ENCODE assay signal across 1 cellular context in the genomic region with DNA sequence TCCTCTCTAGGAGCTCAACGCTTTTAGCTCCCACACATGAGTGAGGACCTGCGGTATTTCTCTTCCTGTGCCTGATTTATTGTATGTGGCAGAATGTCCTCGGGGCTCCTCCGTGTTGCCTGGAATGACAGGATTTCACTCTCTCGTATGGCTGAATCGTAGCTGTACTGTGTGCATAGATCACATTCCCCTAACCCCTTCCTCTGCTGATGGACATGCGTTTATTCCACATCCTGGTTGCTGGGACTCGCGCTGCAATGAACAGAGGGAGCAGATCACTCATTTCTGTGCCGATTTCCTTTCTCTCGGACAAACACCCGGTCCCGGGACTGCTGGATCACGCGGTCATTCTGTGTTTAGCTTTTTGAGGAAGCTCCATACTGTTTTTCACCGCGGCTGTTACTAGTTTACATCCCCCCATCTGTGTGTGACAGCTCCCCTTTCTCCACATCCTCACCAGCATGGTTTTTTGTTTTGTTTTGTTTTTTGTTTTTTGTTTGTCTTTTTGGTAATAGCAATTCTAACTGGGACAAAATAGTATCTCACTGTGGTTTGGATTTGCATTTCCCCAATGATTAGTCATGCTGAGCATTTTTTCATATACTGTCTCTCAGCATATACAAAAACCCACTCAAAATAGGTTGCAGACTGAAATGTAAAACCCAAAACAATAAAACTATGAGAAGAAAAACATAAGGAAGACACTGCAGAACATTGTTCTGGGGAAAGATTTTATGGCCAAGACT.
TF ChIP-seq lines count a peak whose summit lies in the region.

No MANE protein-coding gene starts in this region.

TF ChIP-seq in H1, 55 proteins besides CTCF, POLR2A, EP300 and RAD21 (continued from another document):
- TF ChIP-seq, protein P1, sequence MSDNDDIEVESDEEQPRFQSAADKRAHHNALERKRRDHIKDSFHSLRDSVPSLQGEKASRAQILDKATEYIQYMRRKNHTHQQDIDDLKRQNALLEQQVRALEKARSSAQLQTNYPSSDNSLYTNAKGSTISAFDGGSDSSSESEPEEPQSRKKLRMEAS (IDR thresholded peaks at IDR 0.05) = no peak
- TF ChIP-seq SP4 (IDR thresholded peaks at IDR 0.05; ENCODE audit: low read length) = no peak
- TF ChIP-seq, protein P2, sequence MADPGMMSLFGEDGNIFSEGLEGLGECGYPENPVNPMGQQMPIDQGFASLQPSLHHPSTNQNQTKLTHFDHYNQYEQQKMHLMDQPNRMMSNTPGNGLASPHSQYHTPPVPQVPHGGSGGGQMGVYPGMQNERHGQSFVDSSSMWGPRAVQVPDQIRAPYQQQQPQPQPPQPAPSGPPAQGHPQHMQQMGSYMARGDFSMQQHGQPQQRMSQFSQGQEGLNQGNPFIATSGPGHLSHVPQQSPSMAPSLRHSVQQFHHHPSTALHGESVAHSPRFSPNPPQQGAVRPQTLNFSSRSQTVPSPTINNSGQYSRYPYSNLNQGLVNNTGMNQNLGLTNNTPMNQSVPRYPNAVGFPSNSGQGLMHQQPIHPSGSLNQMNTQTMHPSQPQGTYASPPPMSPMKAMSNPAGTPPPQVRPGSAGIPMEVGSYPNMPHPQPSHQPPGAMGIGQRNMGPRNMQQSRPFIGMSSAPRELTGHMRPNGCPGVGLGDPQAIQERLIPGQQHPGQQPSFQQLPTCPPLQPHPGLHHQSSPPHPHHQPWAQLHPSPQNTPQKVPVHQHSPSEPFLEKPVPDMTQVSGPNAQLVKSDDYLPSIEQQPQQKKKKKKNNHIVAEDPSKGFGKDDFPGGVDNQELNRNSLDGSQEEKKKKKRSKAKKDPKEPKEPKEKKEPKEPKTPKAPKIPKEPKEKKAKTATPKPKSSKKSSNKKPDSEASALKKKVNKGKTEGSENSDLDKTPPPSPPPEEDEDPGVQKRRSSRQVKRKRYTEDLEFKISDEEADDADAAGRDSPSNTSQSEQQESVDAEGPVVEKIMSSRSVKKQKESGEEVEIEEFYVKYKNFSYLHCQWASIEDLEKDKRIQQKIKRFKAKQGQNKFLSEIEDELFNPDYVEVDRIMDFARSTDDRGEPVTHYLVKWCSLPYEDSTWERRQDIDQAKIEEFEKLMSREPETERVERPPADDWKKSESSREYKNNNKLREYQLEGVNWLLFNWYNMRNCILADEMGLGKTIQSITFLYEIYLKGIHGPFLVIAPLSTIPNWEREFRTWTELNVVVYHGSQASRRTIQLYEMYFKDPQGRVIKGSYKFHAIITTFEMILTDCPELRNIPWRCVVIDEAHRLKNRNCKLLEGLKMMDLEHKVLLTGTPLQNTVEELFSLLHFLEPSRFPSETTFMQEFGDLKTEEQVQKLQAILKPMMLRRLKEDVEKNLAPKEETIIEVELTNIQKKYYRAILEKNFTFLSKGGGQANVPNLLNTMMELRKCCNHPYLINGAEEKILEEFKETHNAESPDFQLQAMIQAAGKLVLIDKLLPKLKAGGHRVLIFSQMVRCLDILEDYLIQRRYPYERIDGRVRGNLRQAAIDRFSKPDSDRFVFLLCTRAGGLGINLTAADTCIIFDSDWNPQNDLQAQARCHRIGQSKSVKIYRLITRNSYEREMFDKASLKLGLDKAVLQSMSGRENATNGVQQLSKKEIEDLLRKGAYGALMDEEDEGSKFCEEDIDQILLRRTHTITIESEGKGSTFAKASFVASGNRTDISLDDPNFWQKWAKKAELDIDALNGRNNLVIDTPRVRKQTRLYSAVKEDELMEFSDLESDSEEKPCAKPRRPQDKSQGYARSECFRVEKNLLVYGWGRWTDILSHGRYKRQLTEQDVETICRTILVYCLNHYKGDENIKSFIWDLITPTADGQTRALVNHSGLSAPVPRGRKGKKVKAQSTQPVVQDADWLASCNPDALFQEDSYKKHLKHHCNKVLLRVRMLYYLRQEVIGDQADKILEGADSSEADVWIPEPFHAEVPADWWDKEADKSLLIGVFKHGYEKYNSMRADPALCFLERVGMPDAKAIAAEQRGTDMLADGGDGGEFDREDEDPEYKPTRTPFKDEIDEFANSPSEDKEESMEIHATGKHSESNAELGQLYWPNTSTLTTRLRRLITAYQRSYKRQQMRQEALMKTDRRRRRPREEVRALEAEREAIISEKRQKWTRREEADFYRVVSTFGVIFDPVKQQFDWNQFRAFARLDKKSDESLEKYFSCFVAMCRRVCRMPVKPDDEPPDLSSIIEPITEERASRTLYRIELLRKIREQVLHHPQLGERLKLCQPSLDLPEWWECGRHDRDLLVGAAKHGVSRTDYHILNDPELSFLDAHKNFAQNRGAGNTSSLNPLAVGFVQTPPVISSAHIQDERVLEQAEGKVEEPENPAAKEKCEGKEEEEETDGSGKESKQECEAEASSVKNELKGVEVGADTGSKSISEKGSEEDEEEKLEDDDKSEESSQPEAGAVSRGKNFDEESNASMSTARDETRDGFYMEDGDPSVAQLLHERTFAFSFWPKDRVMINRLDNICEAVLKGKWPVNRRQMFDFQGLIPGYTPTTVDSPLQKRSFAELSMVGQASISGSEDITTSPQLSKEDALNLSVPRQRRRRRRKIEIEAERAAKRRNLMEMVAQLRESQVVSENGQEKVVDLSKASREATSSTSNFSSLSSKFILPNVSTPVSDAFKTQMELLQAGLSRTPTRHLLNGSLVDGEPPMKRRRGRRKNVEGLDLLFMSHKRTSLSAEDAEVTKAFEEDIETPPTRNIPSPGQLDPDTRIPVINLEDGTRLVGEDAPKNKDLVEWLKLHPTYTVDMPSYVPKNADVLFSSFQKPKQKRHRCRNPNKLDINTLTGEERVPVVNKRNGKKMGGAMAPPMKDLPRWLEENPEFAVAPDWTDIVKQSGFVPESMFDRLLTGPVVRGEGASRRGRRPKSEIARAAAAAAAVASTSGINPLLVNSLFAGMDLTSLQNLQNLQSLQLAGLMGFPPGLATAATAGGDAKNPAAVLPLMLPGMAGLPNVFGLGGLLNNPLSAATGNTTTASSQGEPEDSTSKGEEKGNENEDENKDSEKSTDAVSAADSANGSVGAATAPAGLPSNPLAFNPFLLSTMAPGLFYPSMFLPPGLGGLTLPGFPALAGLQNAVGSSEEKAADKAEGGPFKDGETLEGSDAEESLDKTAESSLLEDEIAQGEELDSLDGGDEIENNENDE (IDR thresholded peaks at IDR 0.05; ENCODE audit: insufficient replicate concordance, low read length) = no peak
- no peak for TF ChIP-seq CHD1 (IDR thresholded peaks at IDR 0.05; ENCODE audit: low read depth, low read length)
